24 cellular contexts compared by ENCODE assay signal in genomic region chr21:42980312-42980958, GRCh38. TPM values are rescaled to one million over a fixed set of nuclear protein-coding genes. Genes with fewer than 3 reads are reported as not detected.
A peak's percentile ranks its signal among the peaks of the same experiment; 100 is the strongest.
DNase-seq lines count a peak whose midpoint lies in the region; ATAC-seq and TF ChIP-seq lines count a peak whose summit lies in the region.
"Had no signal": no experiment of that assay in that cellular context is flagged by ENCODE, and none has a peak within 500 bp of the region (broad histone marks: within the 10 kb centered on the region; RNA-seq: fewer than 3 reads in every experiment).

No MANE protein-coding gene starts in this region.

- H3K4me1 ChIP-seq in Caco-2 (peaks cover 9% of the 10 kb centered on the region), HUES6 (ENCODE audit: control insufficient read depth, insufficient read depth, low read length) (peaks cover 35% of the 10 kb centered on the region), sigmoid colon (peaks cover 0 to 33% (median 29%) of the 10 kb centered on the region in 4 donors), testis (peaks cover 11% of the 10 kb centered on the region)

- H3K27ac ChIP-seq in HUES6 (ENCODE audit: low read depth, low read length) (0 out of 2 replicates have a peak overlapping the region, but pooled peaks have one; percentile 34), sigmoid colon (peak overlapping the region in 3 of 4 donors; percentile 4 to 43 (median 23)), testis (no peak overlapping the region)
- H3K27ac ChIP-seq: pancreas, vagina had no signal

- no peak overlapping the region for H3K4me3 Mint-ChIP-seq in Caco-2 (ENCODE audit: unreplicated experiment)
- no peak overlapping the region for H3K4me3 Mint-ChIP-seq in central memory CD8-positive, alpha-beta T cell
- H3K4me3 Mint-ChIP-seq: dendritic cell treated with granulocyte-macrophage colony-stimulating factor and Interleukin-4, amounts not matched to agents 40 ng/mL and 50 ng/mL, for 4 days had no signal

- H3K36me3 ChIP-seq in Caco-2 (ENCODE audit: control insufficient read depth, insufficient read depth, low read length), result no peaks in the 10 kb centered on the region
- H3K36me3 ChIP-seq in HUES6 (ENCODE audit: control insufficient read depth, insufficient read depth, low read length), result peaks cover 31% of the 10 kb centered on the region
- peaks cover 0 to 9% (median 0%) of the 10 kb centered on the region in 4 donors for H3K36me3 ChIP-seq in sigmoid colon
- no peaks in the 10 kb centered on the region for H3K36me3 ChIP-seq in testis (ENCODE audit: low read depth, missing control alignments)
- H3K36me3 ChIP-seq: pancreas, vagina had no signal

- TF ChIP-seq POLR2A in sigmoid colon (IDR thresholded peaks at IDR 0.05) (no peak), testis (IDR thresholded peaks at IDR 0.05) (no peak)

- POLR2A ChIA-PET in Caco-2 (lab: Charles Lee), result no interaction called here

- no peak for ATAC-seq in central memory CD8-positive, alpha-beta T cell (replicated peaks; ENCODE audit: extremely low read depth, poor library complexity, severe bottlenecking)
- no peak for ATAC-seq in HG03108 (IDR thresholded peaks at IDR 0.05; ENCODE audit: unreplicated experiment)
- ATAC-seq: sciatic nerve had no signal

- intact Hi-C loops in Caco-2 (cut with micrococcal nuclease; ENCODE audit: unreplicated experiment), result no loop called here
- intact Hi-C loops in sigmoid colon (cut with DNase I), result no loop called here
- intact Hi-C loops in testis (cut with DNase I; ENCODE audit: low total_unique reads), result no loop called here

- H3K27me3 ChIP-seq in Caco-2 (replicated peaks; ENCODE audit: control insufficient read depth, insufficient read depth, low read length) (no peaks in the 10 kb centered on the region), HUES6 (ENCODE audit: control insufficient read depth, insufficient read depth, low read length) (no peaks in the 10 kb centered on the region), sigmoid colon (no peaks in the 10 kb centered on the region), testis (no peaks in the 10 kb centered on the region)
- H3K27me3 ChIP-seq: pancreas, vagina had no signal

- no peaks in the 10 kb centered on the region for H3K9me3 ChIP-seq in Caco-2
- H3K9me3 ChIP-seq in HUES6 (ENCODE audit: control insufficient read depth, insufficient read depth, low read depth, low read length), result peaks cover 17% of the 10 kb centered on the region; the same call in 1 of the 2 replicates
- no peaks in the 10 kb centered on the region for H3K9me3 ChIP-seq in sigmoid colon
- H3K9me3 ChIP-seq in testis, result no peaks in the 10 kb centered on the region
- H3K9me3 ChIP-seq: pancreas, vagina had no signal

- peaks cover 45% of the 10 kb centered on the region for H3K36me3 Mint-ChIP-seq in Caco-2 (ENCODE audit: insufficient read depth, unreplicated experiment)
- peaks cover 3% of the 10 kb centered on the region for H3K36me3 Mint-ChIP-seq in central memory CD8-positive, alpha-beta T cell (ENCODE audit: insufficient read depth)

- CTCF ChIA-PET in Caco-2 (lab: Charles Lee), result no interaction called here

- DNase-seq in Caco-2, result no peak
- no peak for DNase-seq in central memory CD8-positive, alpha-beta T cell (ENCODE audit: low spot score in 2 of 2)
- no peak for DNase-seq in sigmoid colon
- DNase-seq in NCI-H2107 treated with DMSO at 0.1 percent for 48 hours (lab: John Stamatoyannopoulos, UW; ENCODE audit: unreplicated experiment), result no peak
- DNase-seq in testis, result no peak
- DNase-seq: activated CD4-positive, alpha-beta T cell treated with anti-CD3 and anti-CD28 coated beads, Interleukin-2, amount 50 U/mL, for 48 hours; activated CD4-positive, CD25-positive, alpha-beta regulatory T cell; amygdala; DND-41; mammary epithelial cell; MM.1S; NCI-H1436 treated with DMSO at 0.1 percent for 48 hours; NCI-H510A; pancreas; SK-N-SH; T-helper 9 cell had no signal

- H3K27ac Mint-ChIP-seq in Caco-2 (ENCODE audit: unreplicated experiment), result peak overlapping the region; percentile 74
- H3K27ac Mint-ChIP-seq in central memory CD8-positive, alpha-beta T cell (ENCODE audit: low read depth), result peak overlapping the region; percentile 45
- H3K27ac Mint-ChIP-seq: dendritic cell treated with granulocyte-macrophage colony-stimulating factor and Interleukin-4, amounts not matched to agents 40 ng/mL and 50 ng/mL, for 4 days had no signal

- no peak overlapping the region for H3K9ac ChIP-seq in HUES6 (ENCODE audit: low read length)
- H3K9ac ChIP-seq: SK-N-SH had no signal

- no TSS peak for BruUV-seq in Caco-2 (replicated peaks; lab: Mats Ljungman, UMichigan)

- H3K4me3 ChIP-seq in Caco-2 (ENCODE audit: low read depth, low read length) (no peak overlapping the region), HUES6 (ENCODE audit: low read depth, low read length) (no peak overlapping the region), sigmoid colon (no peak overlapping the region), testis (no peak overlapping the region)
- H3K4me3 ChIP-seq: HAP-1, pancreas, vagina had no signal

- TF ChIP-seq CTCF in Caco-2 (IDR thresholded peaks at IDR 0.05; ENCODE audit: insufficient read depth in 1 of 2, low read depth in 1 of 2, low read length in 1 of 2, severe bottlenecking in 1 of 2, unreplicated experiment in 1 of 2), result no peak
- TF ChIP-seq CTCF in sigmoid colon (IDR thresholded peaks at IDR 0.05), result no peak
- TF ChIP-seq CTCF in testis (IDR thresholded peaks at IDR 0.05), result no peak

- no peaks in the 10 kb centered on the region for H3K9me3 Mint-ChIP-seq in Caco-2 (ENCODE audit: unreplicated experiment)
- no peaks in the 10 kb centered on the region for H3K9me3 Mint-ChIP-seq in central memory CD8-positive, alpha-beta T cell
- H3K9me3 Mint-ChIP-seq: dendritic cell treated with granulocyte-macrophage colony-stimulating factor and Interleukin-4, amounts not matched to agents 40 ng/mL and 50 ng/mL, for 4 days had no signal

- 87 to 88% methylated on average over 8 of the region's 8 CpGs for WGBS in sigmoid colon, 2 donors
- WGBS in testis, 2 donors, result 67 to 72% methylated on average over 8 of the region's 8 CpGs

- H3K27me3 Mint-ChIP-seq in Caco-2 (ENCODE audit: insufficient read depth, unreplicated experiment), result no peaks in the 10 kb centered on the region
- H3K27me3 Mint-ChIP-seq in central memory CD8-positive, alpha-beta T cell, result no peaks in the 10 kb centered on the region
- H3K27me3 Mint-ChIP-seq: dendritic cell treated with granulocyte-macrophage colony-stimulating factor and Interleukin-4, amounts not matched to agents 40 ng/mL and 50 ng/mL, for 4 days had no signal

- peaks cover 23% of the 10 kb centered on the region for H3K4me1 Mint-ChIP-seq in Caco-2 (ENCODE audit: low read depth, unreplicated experiment)
- peaks cover 38% of the 10 kb centered on the region for H3K4me1 Mint-ChIP-seq in central memory CD8-positive, alpha-beta T cell

- TF ChIP-seq EP300 in sigmoid colon (IDR thresholded peaks at IDR 0.05), result no peak

RNA-seq across cellular contexts. Expression of gene PKNOX1, which starts 6.1 kb away (rescaled TPM):
- total RNA-seq in Caco-2 (2022), result 10.7 TPM in 2 replicates
- total RNA-seq in sigmoid colon, result 10 to 100 TPM in 3 of 4 donors, 1 to 10 TPM in 1; 9.6 to 19.4 (median 14.0) TPM
- polyA plus RNA-seq in sigmoid colon, result 1 to 10 TPM; 3.6 to 8.5 (median 8.1) TPM
- total RNA-seq in testis, result 10 to 100 TPM; 22.1 to 38.8 TPM
- 82.5 TPM for polyA plus RNA-seq in testis (ENCODE audit: insufficient read depth, low read depth, low replicate concordance)

RNA-seq across cellular contexts. Expression of gene ERVH48-1, which starts 55.0 kb away (rescaled TPM):
- total RNA-seq in Caco-2 (2022), result 37.9 and 47.7 TPM in 2 replicates
- not detected for total RNA-seq in sigmoid colon
- under 1 TPM in 1 of 3 donors, not detected in 2; 0.07 TPM for polyA plus RNA-seq in sigmoid colon
- total RNA-seq in testis, result under 1 TPM; 0.25 to 0.47 TPM
- polyA plus RNA-seq in testis (ENCODE audit: insufficient read depth, low read depth, low replicate concordance), result 0.24 TPM
- total RNA-seq: mammary epithelial cell, myocyte, RPMI7951, sciatic nerve, vagina had no signal
- polyA plus RNA-seq: mammary epithelial cell, SK-N-SH had no signal

Comparison
In these comparisons a context has a peak if more than half of its experiments do, and no peak if none do; other contexts are left out.
1. H3K27ac ChIP-seq: peak in HUES6 (single experiment) and sigmoid colon (3 of 4); none in testis (0 of 2).
2. RNA of gene ERVH48-1, which starts 55.0 kb away (total RNA-seq): 37.9 to 47.7 TPM in Caco-2; 0.25 to 0.47 TPM in testis and not detected in sigmoid colon; every median in the first group is over 10 times any median in the second.